In the genomic region with DNA sequence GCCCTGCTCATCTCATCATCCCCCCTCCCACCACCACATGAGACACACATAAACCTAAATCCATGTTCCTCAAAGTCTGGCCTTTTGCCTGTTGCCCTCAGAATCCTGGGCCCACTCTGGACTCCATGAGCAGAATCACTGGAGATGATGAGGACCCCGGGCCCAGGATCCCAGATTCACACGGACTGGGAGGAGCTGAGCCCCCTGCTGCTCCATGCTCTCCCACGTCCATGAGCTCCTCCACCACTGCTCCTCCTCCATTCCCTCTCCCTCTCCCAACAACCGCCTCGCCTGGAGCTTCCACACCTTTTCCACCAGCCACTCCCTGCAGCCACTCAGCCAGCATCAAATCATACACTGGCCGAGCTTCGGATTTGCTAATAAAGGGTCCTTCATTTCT, we compare ENCODE assay signal across 8 cellular contexts. TPM values are rescaled to one million over a fixed set of nuclear protein-coding genes. Genes with fewer than 3 reads are reported as not detected.
"Had no signal": no experiment of that assay in that cellular context is flagged by ENCODE, and none has a peak within 500 bp of the region (broad histone marks: within the 10 kb centered on the region; RNA-seq: fewer than 3 reads in every experiment).

No MANE protein-coding gene starts in this region.

- H3K4me1 ChIP-seq: HAP-1 had no signal

- FAIRE-seq: HTR-8/SVneo, K562 had no signal

- H3K9ac ChIP-seq: GM23248 had no signal

- H3K9me3 ChIP-seq: HAP-1 had no signal

- H3K27ac ChIP-seq: GM23248 had no signal

- H3K4me3 ChIP-seq: GM23248, HAP-1, K562 had no signal

- H2AFZ ChIP-seq: GM23248 had no signal

- H3K36me3 ChIP-seq: HAP-1 had no signal

- DNase-seq: GM23248, H7, IMR-90, KG1 had no signal

RNA-seq across cellular contexts. Expression of a gene that starts 47.6 kb away (rescaled TPM):
- total RNA-seq: HT-29, K562 had no signal
- polyA plus RNA-seq: K562 had no signal
